In genomic region chr2:43344911-43345373, GRCh38 we compare ENCODE assay signal across 11 cellular contexts.
DNase-seq lines count a peak whose midpoint lies in the region; ATAC-seq and TF ChIP-seq lines count a peak whose summit lies in the region.
"Had no signal": no experiment of that assay in that cellular context is flagged by ENCODE, and none has a peak within 500 bp of the region (broad histone marks: within the 10 kb centered on the region; RNA-seq: fewer than 3 reads in every experiment).

No MANE protein-coding gene starts in this region.

- no peaks in the 10 kb centered on the region for H3K9me3 ChIP-seq in mucosa of rectum (ENCODE audit: control insufficient read depth in 2 of 2, low read length in 2 of 2)
- no peaks in the 10 kb centered on the region for H3K9me3 ChIP-seq in stomach smooth muscle (ENCODE audit: control insufficient read depth in 2 of 2, low read length in 2 of 2)
- H3K9me3 ChIP-seq: BLaER1 had no signal

- peak overlapping the region; percentile 67 for H3K27ac ChIP-seq in mucosa of rectum (ENCODE audit: low read depth in 2 of 2, low read length in 2 of 2)
- H3K27ac ChIP-seq in stomach smooth muscle (ENCODE audit: low read length), result peak overlapping the region; percentile 82
- H3K27ac ChIP-seq: BLaER1 had no signal

- H3K4me3 ChIP-seq in mucosa of rectum (ENCODE audit: low read length in 2 of 2) (peak overlapping the region; percentile 4 to 44), stomach smooth muscle (ENCODE audit: low read length in 2 of 2) (peak overlapping the region in 1 of 2 donors; percentile 8), foreskin fibroblast (ENCODE audit: low read depth in 1 of 2, low read length in 2 of 2) (no peak overlapping the region)
- H3K4me3 ChIP-seq: BLaER1 had no signal

- H3K27me3 ChIP-seq in mucosa of rectum (ENCODE audit: control insufficient read depth in 2 of 2, insufficient read depth in 2 of 2, low read length in 2 of 2), result no peaks in the 10 kb centered on the region
- no peaks in the 10 kb centered on the region for H3K27me3 ChIP-seq in stomach smooth muscle (ENCODE audit: control insufficient read depth in 1 of 2, insufficient read depth in 2 of 2, low read length in 2 of 2)
- H3K27me3 ChIP-seq: BLaER1 had no signal

- no peak for TF ChIP-seq POLR2A in erythroblast (IDR thresholded peaks at IDR 0.05; ENCODE audit: low read length)

- no peak for ATAC-seq in HG03378 (IDR thresholded peaks at IDR 0.05; ENCODE audit: unreplicated experiment)

- peaks cover 20 to 35% of the 10 kb centered on the region in 2 donors for H3K4me1 ChIP-seq in mucosa of rectum (ENCODE audit: control insufficient read depth in 2 of 2, insufficient read depth in 2 of 2, low read length in 2 of 2)
- peaks cover 89% of the 10 kb centered on the region for H3K4me1 ChIP-seq in stomach smooth muscle (ENCODE audit: control insufficient read depth, insufficient read depth, low read length)

- H3K9ac ChIP-seq in mucosa of rectum (ENCODE audit: low read depth in 1 of 2, low read length in 2 of 2), result peak overlapping the region in 1 of 2 donors; percentile 49
- H3K9ac ChIP-seq in stomach smooth muscle (ENCODE audit: low read length in 2 of 2), result peak overlapping the region in 1 of 2 donors; percentile 7
- H3K9ac ChIP-seq: BLaER1 had no signal

- no peak for TF ChIP-seq CTCF in foreskin fibroblast (IDR thresholded peaks at IDR 0.05; ENCODE audit: low read depth, low read length)

- peak; percentile 52 for DNase-seq in OCI-M1 (lab: John Stamatoyannopoulos, UW)
- DNase-seq in erythroblast (lab: John Stamatoyannopoulos, UW), result peak; percentile 41 to 59
- DNase-seq in Kasumi-1 (lab: John Stamatoyannopoulos, UW), result no peak
- DNase-seq in iPS-NIHi11 (ENCODE audit: low spot score), result no peak
- no peak for DNase-seq in foreskin fibroblast
- DNase-seq: activated CD8-positive, alpha-beta memory T cell treated with anti-CD3 and anti-CD28 coated beads for 24 hours; NCI-H1105 had no signal

- H3K36me3 ChIP-seq in mucosa of rectum (ENCODE audit: control insufficient read depth in 2 of 2, insufficient read depth in 2 of 2, low read length in 2 of 2) (no peaks in the 10 kb centered on the region), stomach smooth muscle (ENCODE audit: control insufficient read depth in 2 of 2, insufficient read depth in 2 of 2, low read length in 2 of 2) (no peaks in the 10 kb centered on the region)

Comparison
In these comparisons a context has a peak if more than half of its experiments do, and no peak if none do; other contexts are left out.
1. DNase-seq: peak in OCI-M1 (single experiment) and erythroblast (2 of 2); none in Kasumi-1 (0 of 2), iPS-NIHi11 (single experiment) and foreskin fibroblast (0 of 2).
2. H3K4me3 ChIP-seq: peak in mucosa of rectum (2 of 2); none in foreskin fibroblast (0 of 2).